21 cellular contexts compared by ENCODE assay signal in the genomic region with DNA sequence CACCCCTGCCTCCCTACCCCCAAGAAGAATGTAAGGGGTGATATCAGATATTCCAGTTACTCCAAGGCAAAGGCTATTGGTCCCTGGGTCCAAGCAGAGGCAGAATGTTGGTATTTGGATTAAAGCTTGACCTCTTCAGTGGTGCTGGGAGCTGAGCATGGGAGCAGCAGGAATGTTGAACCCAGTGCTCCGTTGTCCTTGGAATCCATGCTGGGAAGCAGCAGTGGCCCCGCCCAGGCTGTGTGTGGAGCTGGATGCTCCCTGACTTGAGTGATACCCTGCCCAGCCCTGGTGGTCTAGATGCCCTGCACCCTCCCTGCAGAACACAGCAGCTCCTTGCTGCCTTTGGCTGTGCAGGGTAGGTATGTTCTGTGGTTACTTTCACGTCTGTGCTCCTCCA. TPM values are rescaled to one million over a fixed set of nuclear protein-coding genes. Genes with fewer than 3 reads are reported as not detected.
DNase-seq lines count a peak whose midpoint lies in the region; FAIRE-seq and TF ChIP-seq lines count a peak whose summit lies in the region.
"Had no signal": no experiment of that assay in that cellular context is flagged by ENCODE, and none has a peak within 500 bp of the region (broad histone marks: within the 10 kb centered on the region; RNA-seq: fewer than 3 reads in every experiment).

No MANE protein-coding gene starts in this region.

- no peak for FAIRE-seq in urothelium cell line (lab: Jason Lieb, UNC)
- FAIRE-seq: RCC 7860 had no signal

- H3K27me3 Mint-ChIP-seq in endodermal cell (ENCODE audit: insufficient read depth) (no peaks in the 10 kb centered on the region), osteocyte (ENCODE audit: unreplicated experiment) (no peaks in the 10 kb centered on the region)
- H3K27me3 Mint-ChIP-seq in CD8-positive, alpha-beta memory T cell = peaks cover 7 to 22% of the 10 kb centered on the region in 2 donors

- no peak for TF ChIP-seq POLR2A in tibial nerve (IDR thresholded peaks at IDR 0.05)

- POLR2A ChIA-PET in SK-N-SH (lab: Yijun Ruan, JAX) = no interaction called here
- POLR2A ChIA-PET in CD8-positive, alpha-beta memory T cell (lab: Charles Lee) = no interaction called here

- H3K9ac ChIP-seq in endodermal cell (ENCODE audit: extremely low read depth, low read length, poor library complexity, severe bottlenecking) (no peak overlapping the region), SK-N-SH (no peak overlapping the region)

- DNase-seq in endodermal cell (peak; percentile 35), osteocyte (ENCODE audit: extremely low spot score, unreplicated experiment) (no peak), tibial nerve (ENCODE audit: low spot score in 2 of 2) (no peak), SK-N-SH (no peak), urothelium cell line (ENCODE audit: low spot score) (no peak), SIG-M5 (lab: John Stamatoyannopoulos, UW) (no peak)
- no peak for DNase-seq in CD8-positive, alpha-beta memory T cell
- DNase-seq: ACHN, EL, GF-D8, HCEC 1CT, NCI-H1694, NCI-H2171 treated with DMSO at 0.1 percent for 48 hours, NCI-H446, NCI-H526 had no signal

- TF ChIP-seq EP300 in tibial nerve (IDR thresholded peaks at IDR 0.05) (no peak), SK-N-SH (IDR thresholded peaks at IDR 0.05; ENCODE audit: borderline replicate concordance in 1 of 2, low read depth in 1 of 2, low read length in 1 of 2) (no peak)

- peaks cover 16% of the 10 kb centered on the region for H3F3A ChIP-seq in SK-N-SH (replicated peaks; ENCODE audit: insufficient read depth)

- TF ChIP-seq RAD21 in SK-N-SH (IDR thresholded peaks at IDR 0.05; ENCODE audit: low read length) = no peak

- H3K4me3 Mint-ChIP-seq in endodermal cell (no peak overlapping the region), osteocyte (ENCODE audit: unreplicated experiment) (no peak overlapping the region)
- no peak overlapping the region for H3K4me3 Mint-ChIP-seq in CD8-positive, alpha-beta memory T cell
- H3K4me3 Mint-ChIP-seq: GM23338, IgD-negative memory B cell had no signal

- no peak overlapping the region for H2AFZ ChIP-seq in SK-N-SH (ENCODE audit: low read depth)
- H2AFZ ChIP-seq: GM23338 had no signal

- 83 to 89% methylated on average over 1 to 3 of the region's 3 CpGs for WGBS in endodermal cell (ENCODE audit: insufficient coverage in 1 of 2, insufficient read length in 1 of 2), 2 experiments
- WGBS in tibial nerve, 2 donors = 55 to 59% methylated on average over 3 of the region's 3 CpGs
- 93% methylated on average over 3 of the region's 3 CpGs for WGBS in SK-N-SH (ENCODE audit: low lambda C conversion rate)

- H3K9me3 Mint-ChIP-seq in endodermal cell (no peaks in the 10 kb centered on the region), osteocyte (ENCODE audit: unreplicated experiment) (no peaks in the 10 kb centered on the region)
- H3K9me3 Mint-ChIP-seq in CD8-positive, alpha-beta memory T cell = no peaks in the 10 kb centered on the region
- H3K9me3 Mint-ChIP-seq: GM23338, IgD-negative memory B cell had no signal

- H3K4me2 ChIP-seq in SK-N-SH = no peak overlapping the region
- H3K4me2 ChIP-seq: GM23338 had no signal

- CTCF ChIA-PET in SK-N-SH (lab: Yijun Ruan, JAX) = interaction anchor here (2.5 to 15.4 kb wide), 3 partner anchors 22 to 230 kb away, joined by 11 to 332 read pairs (median 12); no protein-coding TSS in a partner anchor
- CTCF ChIA-PET in CD8-positive, alpha-beta memory T cell (lab: Charles Lee) = interaction anchor here (1.2 to 7.4 kb wide), 2 partner anchors 137 to 141 kb away, joined by 4 to 129 read pairs; no protein-coding TSS in a partner anchor

- H3K79me2 ChIP-seq in SK-N-SH (ENCODE audit: insufficient read depth) = no peaks in the 10 kb centered on the region

- H3K9me2 ChIP-seq in SK-N-SH = no peaks in the 10 kb centered on the region

- H3K27me3 ChIP-seq in endodermal cell (ENCODE audit: control insufficient read depth, insufficient read depth, low read length, poor library complexity, severe bottlenecking) = no peaks in the 10 kb centered on the region
- no peaks in the 10 kb centered on the region for H3K27me3 ChIP-seq in tibial nerve
- H3K27me3 ChIP-seq in SK-N-SH (ENCODE audit: insufficient read depth) = no peaks in the 10 kb centered on the region
- no peaks in the 10 kb centered on the region for H3K27me3 ChIP-seq in CD8-positive, alpha-beta memory T cell (ENCODE audit: insufficient read depth, low read length, poor library complexity, severe bottlenecking)
- H3K27me3 ChIP-seq: SJSA1 had no signal

- H3K4me1 ChIP-seq in endodermal cell (ENCODE audit: control insufficient read depth, insufficient read depth, low read length) (peaks cover 9% of the 10 kb centered on the region), tibial nerve (peaks cover 0 to 28% (median under 1%) of the 10 kb centered on the region in 4 donors), SK-N-SH (ENCODE audit: control insufficient read depth in 1 of 2, insufficient read depth in 2 of 2, low read depth in 1 of 2, low read length in 1 of 2) (peaks cover 9 to 71% of the 10 kb centered on the region in 2 experiments; a peak in 3 of 4 replicates)
- no peaks in the 10 kb centered on the region for H3K4me1 ChIP-seq in CD8-positive, alpha-beta memory T cell (ENCODE audit: insufficient read depth, low read length)

- no peaks in the 10 kb centered on the region for H4K20me1 ChIP-seq in SK-N-SH (ENCODE audit: insufficient read depth)

- H3K27ac ChIP-seq in angular gyrus (ENCODE audit: low read depth, low read length) (peak overlapping the region; percentile 72), endodermal cell (ENCODE audit: low read depth, low read length) (no peak overlapping the region), tibial nerve (peak overlapping the region in 3 of 4 donors; percentile 1 to 48 (median 46)), SK-N-SH (ENCODE audit: low read depth in 2 of 2, low read length in 1 of 2) (peak overlapping the region in 1 of 2 experiments; percentile 74; a peak in 1 of 4 replicates)
- H3K27ac ChIP-seq in CD8-positive, alpha-beta memory T cell (ENCODE audit: low read depth, low read length) = no peak overlapping the region
- H3K27ac ChIP-seq: C4-2B, SJSA1 had no signal

- H3K9me3 ChIP-seq in endodermal cell (ENCODE audit: control insufficient read depth, low read length) (no peaks in the 10 kb centered on the region), tibial nerve (no peaks in the 10 kb centered on the region), SK-N-SH (no peaks in the 10 kb centered on the region)
- no peaks in the 10 kb centered on the region for H3K9me3 ChIP-seq in CD8-positive, alpha-beta memory T cell (ENCODE audit: low read length)
- H3K9me3 ChIP-seq: SJSA1 had no signal

- H3K36me3 Mint-ChIP-seq in endodermal cell (ENCODE audit: low read depth) (peaks cover 75% of the 10 kb centered on the region), osteocyte (ENCODE audit: unreplicated experiment) (peaks cover 62% of the 10 kb centered on the region)
- no peaks in the 10 kb centered on the region for H3K36me3 Mint-ChIP-seq in CD8-positive, alpha-beta memory T cell

- H3K27ac Mint-ChIP-seq in endodermal cell (peak overlapping the region; percentile 42), osteocyte (ENCODE audit: unreplicated experiment) (peak overlapping the region; percentile 23)
- no peak overlapping the region for H3K27ac Mint-ChIP-seq in CD8-positive, alpha-beta memory T cell
- H3K27ac Mint-ChIP-seq: GM23338, IgD-negative memory B cell had no signal

- H3K4me1 Mint-ChIP-seq in endodermal cell (peaks cover 16% of the 10 kb centered on the region), osteocyte (ENCODE audit: unreplicated experiment) (peaks cover 41% of the 10 kb centered on the region)
- H3K4me1 Mint-ChIP-seq in CD8-positive, alpha-beta memory T cell = peaks cover 5 to 8% (median 5%) of the 10 kb centered on the region in 3 donors

- H3K36me3 ChIP-seq in endodermal cell (ENCODE audit: control insufficient read depth, insufficient read depth, low read length) (peaks cover 85% of the 10 kb centered on the region), tibial nerve (peaks cover 0 to 69% (median 0%) of the 10 kb centered on the region in 3 donors), SK-N-SH (replicated peaks in 1 of 2; ENCODE audit: control insufficient read depth in 1 of 2, insufficient read depth in 2 of 2, low read length in 1 of 2) (peaks cover 50 to 70% of the 10 kb centered on the region in 2 experiments)
- H3K36me3 ChIP-seq in CD8-positive, alpha-beta memory T cell (ENCODE audit: insufficient read depth, low read length) = no peaks in the 10 kb centered on the region

- H3K4me3 ChIP-seq in endodermal cell (ENCODE audit: low read length) (no peak overlapping the region), tibial nerve (no peak overlapping the region), SK-N-SH (ENCODE audit: low read depth in 2 of 2, low read length in 1 of 2) (no peak overlapping the region)
- no peak overlapping the region for H3K4me3 ChIP-seq in CD8-positive, alpha-beta memory T cell (ENCODE audit: low read length)
- H3K4me3 ChIP-seq: GM23338, SJSA1 had no signal

- TF ChIP-seq CTCF in endodermal cell (conservative IDR thresholded peaks at IDR 0.05) (no peak), osteocyte (IDR thresholded peaks at IDR 0.05) (no peak), tibial nerve (IDR thresholded peaks at IDR 0.05) (no peak), SK-N-SH (IDR thresholded peaks at IDR 0.05) (no peak)

TF ChIP-seq in SK-N-SH, 30 proteins besides CTCF, POLR2A, EP300 and RAD21:
- TF ChIP-seq, protein P1, sequence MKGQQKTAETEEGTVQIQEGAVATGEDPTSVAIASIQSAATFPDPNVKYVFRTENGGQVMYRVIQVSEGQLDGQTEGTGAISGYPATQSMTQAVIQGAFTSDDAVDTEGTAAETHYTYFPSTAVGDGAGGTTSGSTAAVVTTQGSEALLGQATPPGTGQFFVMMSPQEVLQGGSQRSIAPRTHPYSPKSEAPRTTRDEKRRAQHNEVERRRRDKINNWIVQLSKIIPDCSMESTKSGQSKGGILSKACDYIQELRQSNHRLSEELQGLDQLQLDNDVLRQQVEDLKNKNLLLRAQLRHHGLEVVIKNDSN (IDR thresholded peaks at IDR 0.05; ENCODE audit: borderline replicate concordance, low read depth) = no peak

RNA-seq across cellular contexts. Expression of gene UMPS, which starts 34.9 kb away (rescaled TPM):
- total RNA-seq in endodermal cell = 10 to 100 TPM; 53.9 to 60.8 TPM
- 30.3 TPM for polyA plus RNA-seq in endodermal cell (2013, experiment 1 of 2)
- polyA plus RNA-seq in endodermal cell (2013, experiment 2 of 2) = 25.0 TPM
- 23.5 and 32.1 TPM in 2 replicates for total RNA-seq in osteocyte
- 10 to 100 TPM; 11.0 to 34.5 (median 16.2) TPM for total RNA-seq in tibial nerve
- 25.1 and 32.0 TPM in 2 replicates for polyA plus RNA-seq in SK-N-SH (2012; rRNA removed)
- polyA plus RNA-seq in SK-N-SH (2012; cell fraction: cytosol; rRNA removed) = 29.2 and 30.9 TPM in 2 replicates
- polyA plus RNA-seq in SK-N-SH (2012; cell fraction: nucleus; rRNA removed) = 18.2 and 25.5 TPM in 2 replicates
- 10 to 100 TPM; 65.2 to 74.1 TPM for total RNA-seq in CD8-positive, alpha-beta memory T cell
- 26.4 TPM for polyA plus RNA-seq in CD8-positive, alpha-beta memory T cell

Comparison
In these comparisons a context has a peak if more than half of its experiments do, and no peak if none do; other contexts are left out.
1. H3K27ac ChIP-seq: peak in angular gyrus (single experiment) and tibial nerve (3 of 4); none in endodermal cell (single experiment) and CD8-positive, alpha-beta memory T cell (single experiment).
2. H3K27ac Mint-ChIP-seq: peak in endodermal cell (single experiment) and osteocyte (single experiment); none in CD8-positive, alpha-beta memory T cell (0 of 8).